ENCODE assay signal across 1 cellular context in the genomic region with DNA sequence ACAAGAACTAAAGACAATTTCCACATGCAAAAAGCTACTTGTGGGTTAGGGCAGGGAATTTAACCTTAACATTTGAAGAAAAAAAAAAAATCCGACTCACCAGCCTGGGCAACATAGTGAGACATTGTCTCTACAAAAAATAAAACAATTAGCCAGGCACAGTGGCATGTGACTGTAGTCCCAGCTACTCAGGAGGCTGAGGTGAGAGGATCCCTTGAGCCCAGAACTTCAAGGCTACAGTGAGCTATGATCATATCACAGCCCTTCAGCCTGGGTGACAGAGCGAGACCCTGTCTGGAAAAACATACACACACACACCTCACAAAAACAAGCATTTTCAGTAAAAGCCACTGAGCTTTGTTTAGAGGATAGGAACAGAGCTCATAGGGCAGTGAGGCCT.
TF ChIP-seq lines count a peak whose summit lies in the region.

No MANE protein-coding gene starts in this region.

TF ChIP-seq in SK-N-SH, 30 proteins besides CTCF, POLR2A, EP300 and RAD21 (continued from another document):
- TF ChIP-seq ELF1 (IDR thresholded peaks at IDR 0.05) (no peak), RCOR1 (IDR thresholded peaks at IDR 0.05; ENCODE audit: low read length) (no peak), SMC3 (IDR thresholded peaks at IDR 0.05; ENCODE audit: low read depth, low read length) (no peak), GATA2 (CRISPR knock-in tag; IDR thresholded peaks at IDR 0.05) (no peak), TCF12 (IDR thresholded peaks at IDR 0.05) (no peak), FOSL2 (IDR thresholded peaks at IDR 0.05; ENCODE audit: borderline replicate concordance, low read depth) (no peak), EZH2phosphoT487 (IDR thresholded peaks at IDR 0.05; ENCODE audit: borderline replicate concordance, low read depth) (no peak), POLR2AphosphoS5 (IDR thresholded peaks at IDR 0.05; ENCODE audit: low read depth, low read length) (no peak)
- TF ChIP-seq, protein P1, sequence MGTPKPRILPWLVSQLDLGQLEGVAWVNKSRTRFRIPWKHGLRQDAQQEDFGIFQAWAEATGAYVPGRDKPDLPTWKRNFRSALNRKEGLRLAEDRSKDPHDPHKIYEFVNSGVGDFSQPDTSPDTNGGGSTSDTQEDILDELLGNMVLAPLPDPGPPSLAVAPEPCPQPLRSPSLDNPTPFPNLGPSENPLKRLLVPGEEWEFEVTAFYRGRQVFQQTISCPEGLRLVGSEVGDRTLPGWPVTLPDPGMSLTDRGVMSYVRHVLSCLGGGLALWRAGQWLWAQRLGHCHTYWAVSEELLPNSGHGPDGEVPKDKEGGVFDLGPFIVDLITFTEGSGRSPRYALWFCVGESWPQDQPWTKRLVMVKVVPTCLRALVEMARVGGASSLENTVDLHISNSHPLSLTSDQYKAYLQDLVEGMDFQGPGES (IDR thresholded peaks at IDR 0.05; ENCODE audit: low read depth, low read length) = no peak
- TF ChIP-seq, protein P2, sequence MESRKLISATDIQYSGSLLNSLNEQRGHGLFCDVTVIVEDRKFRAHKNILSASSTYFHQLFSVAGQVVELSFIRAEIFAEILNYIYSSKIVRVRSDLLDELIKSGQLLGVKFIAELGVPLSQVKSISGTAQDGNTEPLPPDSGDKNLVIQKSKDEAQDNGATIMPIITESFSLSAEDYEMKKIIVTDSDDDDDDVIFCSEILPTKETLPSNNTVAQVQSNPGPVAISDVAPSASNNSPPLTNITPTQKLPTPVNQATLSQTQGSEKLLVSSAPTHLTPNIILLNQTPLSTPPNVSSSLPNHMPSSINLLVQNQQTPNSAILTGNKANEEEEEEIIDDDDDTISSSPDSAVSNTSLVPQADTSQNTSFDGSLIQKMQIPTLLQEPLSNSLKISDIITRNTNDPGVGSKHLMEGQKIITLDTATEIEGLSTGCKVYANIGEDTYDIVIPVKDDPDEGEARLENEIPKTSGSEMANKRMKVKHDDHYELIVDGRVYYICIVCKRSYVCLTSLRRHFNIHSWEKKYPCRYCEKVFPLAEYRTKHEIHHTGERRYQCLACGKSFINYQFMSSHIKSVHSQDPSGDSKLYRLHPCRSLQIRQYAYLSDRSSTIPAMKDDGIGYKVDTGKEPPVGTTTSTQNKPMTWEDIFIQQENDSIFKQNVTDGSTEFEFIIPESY (IDR thresholded peaks at IDR 0.05; ENCODE audit: borderline replicate concordance, low read depth) = no peak
